Comparison of ENCODE assay signal across 9 cellular contexts in genomic region chr6:11428895-11429294, GRCh38.
A peak's percentile ranks its signal among the peaks of the same experiment; 100 is the strongest.
DNase-seq lines count a peak whose midpoint lies in the region; ATAC-seq and TF ChIP-seq lines count a peak whose summit lies in the region.
"Had no signal": no experiment of that assay in that cellular context is flagged by ENCODE, and none has a peak within 500 bp of the region (broad histone marks: within the 10 kb centered on the region; RNA-seq: fewer than 3 reads in every experiment).

No MANE protein-coding gene starts in this region.

- peaks cover 0 to 2% of the 10 kb centered on the region in 2 donors for H3K9me3 ChIP-seq in neuronal stem cell (replicated peaks in 1 of 2; ENCODE audit: control insufficient read depth in 2 of 2, insufficient read depth in 1 of 2, low read depth in 1 of 2, low read length in 2 of 2)

- peak overlapping the region; percentile 64 for H3K27ac ChIP-seq in brain microvascular endothelial cell
- no peak overlapping the region for H3K27ac ChIP-seq in neuronal stem cell (replicated peaks; ENCODE audit: low read length)

- H3K9me3 Mint-ChIP-seq in activated T-cell treated with anti-CD3 and anti-CD28 coated beads, Interleukin-2, amount 50 U/mL, for 72 hours = no peaks in the 10 kb centered on the region

- peak in 1 of 2 donors; percentile 16 for DNase-seq in activated T-cell treated with anti-CD3 and anti-CD28 coated beads, Interleukin-2, amount 50 U/mL, for 72 hours
- DNase-seq in activated T-cell treated with anti-CD3 and anti-CD28 coated beads, Interleukin-2, amount 50 U/mL, for 48 hours = no peak
- peak; percentile 67 for DNase-seq in brain microvascular endothelial cell
- DNase-seq in neuronal stem cell (ENCODE audit: low spot score) = no peak
- no peak for DNase-seq in globus pallidus (ENCODE audit: low spot score)
- DNase-seq: DND-41 had no signal

- H3K9ac ChIP-seq in neuronal stem cell (ENCODE audit: low read depth, low read length, poor library complexity) = no peak overlapping the region

- H3K4me1 Mint-ChIP-seq in activated T-cell treated with anti-CD3 and anti-CD28 coated beads, Interleukin-2, amount 50 U/mL, for 72 hours (ENCODE audit: low read depth) = peaks cover 77% of the 10 kb centered on the region

- H2BK15ac ChIP-seq in neuronal stem cell (ENCODE audit: low read length) = no peak overlapping the region

- no peak overlapping the region for H3K4me2 ChIP-seq in neuronal stem cell (ENCODE audit: insufficient read depth, low read length, poor library complexity, severe bottlenecking)

- H2BK120ac ChIP-seq in neuronal stem cell (ENCODE audit: low read depth, low read length) = no peak overlapping the region

- no peak overlapping the region for H3K27ac Mint-ChIP-seq in activated T-cell treated with anti-CD3 and anti-CD28 coated beads, Interleukin-2, amount 50 U/mL, for 72 hours

- in situ Hi-C loops in brain microvascular endothelial cell (cut with HindIII; ENCODE audit: low pct_ligation_motif_present, low sequenced_read_pairs) = no loop called here

- H2BK5ac ChIP-seq in neuronal stem cell (ENCODE audit: low read length) = no peak overlapping the region

- peak overlapping the region in 1 of 2 donors; percentile 29 for H3K4me3 Mint-ChIP-seq in activated T-cell treated with anti-CD3 and anti-CD28 coated beads, Interleukin-2, amount 50 U/mL, for 72 hours

- H4K91ac ChIP-seq in neuronal stem cell (ENCODE audit: low read depth, low read length, poor library complexity) = no peak overlapping the region

- H3K79me1 ChIP-seq in neuronal stem cell (ENCODE audit: low read depth, low read length) = no peaks in the 10 kb centered on the region

- peaks cover 18% of the 10 kb centered on the region for H3K27me3 Mint-ChIP-seq in activated T-cell treated with anti-CD3 and anti-CD28 coated beads, Interleukin-2, amount 50 U/mL, for 72 hours (ENCODE audit: low read depth)

- H3K36me3 ChIP-seq in brain microvascular endothelial cell (replicated peaks) (no peaks in the 10 kb centered on the region), neuronal stem cell (replicated peaks in 1 of 2; ENCODE audit: control insufficient read depth in 2 of 2, insufficient read depth in 2 of 2, low read length in 2 of 2) (peaks cover 0 to 1% of the 10 kb centered on the region in 2 donors)

- H3K4ac ChIP-seq in neuronal stem cell (ENCODE audit: low read length) = no peak overlapping the region

- no peak overlapping the region for H4K8ac ChIP-seq in neuronal stem cell (ENCODE audit: low read depth, low read length)

- no peak overlapping the region for H3K14ac ChIP-seq in neuronal stem cell (ENCODE audit: low read length)

- no peaks in the 10 kb centered on the region for H3K36me3 Mint-ChIP-seq in activated T-cell treated with anti-CD3 and anti-CD28 coated beads, Interleukin-2, amount 50 U/mL, for 72 hours (ENCODE audit: insufficient read depth in 2 of 2)

- H2AFZ ChIP-seq in neuronal stem cell (ENCODE audit: low read length) = peak overlapping the region; percentile 67

- peak; percentile 56 to 65 for ATAC-seq in activated T-cell treated with anti-CD3 and anti-CD28 coated beads, Interleukin-2, amount 50 U/mL, for 72 hours (replicated peaks in 1 of 2)
- peak; percentile 39 for ATAC-seq in HG03469 (IDR thresholded peaks at IDR 0.05; ENCODE audit: unreplicated experiment)
- no peak for ATAC-seq in GM19328 (IDR thresholded peaks at IDR 0.05; ENCODE audit: unreplicated experiment)
- ATAC-seq in HG03439 (IDR thresholded peaks at IDR 0.05; ENCODE audit: unreplicated experiment) = no peak

- no peak overlapping the region for H3K18ac ChIP-seq in neuronal stem cell (ENCODE audit: low read length)

- H3K4me3 ChIP-seq in brain microvascular endothelial cell (ENCODE audit: low read depth, low read length) = no peak overlapping the region
- no peak overlapping the region for H3K4me3 ChIP-seq in neuronal stem cell (ENCODE audit: low read length in 2 of 2)

- no peak for TF ChIP-seq CTCF in brain microvascular endothelial cell (IDR thresholded peaks at IDR 0.05; ENCODE audit: low read depth, low read length, missing control alignments)

- H3K23ac ChIP-seq in neuronal stem cell (ENCODE audit: low read depth, low read length, poor library complexity) = no peak overlapping the region

- no peaks in the 10 kb centered on the region for H3K27me3 ChIP-seq in brain microvascular endothelial cell (replicated peaks)
- no peaks in the 10 kb centered on the region for H3K27me3 ChIP-seq in neuronal stem cell (ENCODE audit: control insufficient read depth in 3 of 3, insufficient read depth in 3 of 3, low read depth in 1 of 3, low read length in 3 of 3)

- no peak overlapping the region for H2AK5ac ChIP-seq in neuronal stem cell (ENCODE audit: low read depth, low read length)

- no peak overlapping the region for H2BK12ac ChIP-seq in neuronal stem cell (ENCODE audit: low read length)

- WGBS in neuronal stem cell (ENCODE audit: extremely low coverage in 2 of 2, insufficient read length in 2 of 2, insufficient replicate concordance in 1 of 2), 2 donors = no CpG with 5 or more reads among the region's 3 CpGs

- H3K4me1 ChIP-seq in neuronal stem cell (ENCODE audit: control insufficient read depth in 2 of 2, insufficient read depth in 1 of 2, low read depth in 1 of 2, low read length in 2 of 2) = peaks cover 10 to 21% of the 10 kb centered on the region in 2 donors

Comparison
In these comparisons a context has a peak if more than half of its experiments do, and no peak if none do; other contexts are left out.
1. ATAC-seq: peak in activated T-cell treated with anti-CD3 and anti-CD28 coated beads, Interleukin-2, amount 50 U/mL, for 72 hours (2 of 2) and HG03469 (single experiment); none in GM19328 (single experiment) and HG03439 (single experiment).